In the genomic region with DNA sequence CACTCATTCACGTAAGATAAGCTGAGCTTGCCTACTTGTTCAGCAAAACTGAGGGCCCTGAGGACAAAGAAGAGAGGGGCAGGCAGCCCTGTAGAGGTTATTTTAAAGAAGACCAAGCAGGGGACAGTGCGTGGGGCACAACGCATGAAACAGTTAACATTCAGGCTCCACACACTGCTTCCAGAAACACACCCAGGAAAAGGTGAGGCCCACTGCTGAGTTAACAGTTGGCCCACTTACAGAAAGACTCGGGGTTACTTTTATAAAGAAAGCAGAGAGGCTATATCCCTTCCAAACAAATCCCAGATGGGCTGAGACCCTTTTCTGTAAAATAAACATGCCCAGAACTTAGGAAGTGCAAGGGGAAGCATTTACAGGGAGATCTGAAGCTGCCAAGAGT, we compare ENCODE assay signal across 25 cellular contexts. TPM values are rescaled to one million over a fixed set of nuclear protein-coding genes. Genes with fewer than 3 reads are reported as not detected.
"Had no signal": no experiment of that assay in that cellular context is flagged by ENCODE, and none has a peak within 500 bp of the region (broad histone marks: within the 10 kb centered on the region; RNA-seq: fewer than 3 reads in every experiment).

No MANE protein-coding gene starts in this region.

- H3K9me3 ChIP-seq: esophagus squamous epithelium, gastroesophageal sphincter, psoas muscle, sigmoid colon, testis, tibial nerve had no signal

- H3K4me3 Mint-ChIP-seq: dendritic cell treated with granulocyte-macrophage colony-stimulating factor and Interleukin-4, amounts not matched to agents 40 ng/mL and 50 ng/mL, for 4 days; effector memory CD8-positive, alpha-beta T cell; naive B cell; nephron; stimulated activated naive B cell treated with anti-CD40 and anti-IgM and Interleukin-4, amounts not matched to agents 10 μg/mL and 1 μg/mL and 100 μg/mL, for 72 hours; stimulated activated naive CD8-positive, alpha-beta T cell treated with anti-CD3 and anti-CD28 coated beads, Interleukin-15, amount 100 ng/mL, for 72 hours had no signal

- H3K27me3 ChIP-seq: sigmoid colon, testis, tibial nerve had no signal

- H3K36me3 Mint-ChIP-seq: stimulated activated naive B cell treated with anti-CD40 and anti-IgM and Interleukin-4, amounts not matched to agents 10 μg/mL and 1 μg/mL and 100 μg/mL, for 72 hours had no signal

- H3K27ac Mint-ChIP-seq: dendritic cell treated with granulocyte-macrophage colony-stimulating factor and Interleukin-4, amounts not matched to agents 40 ng/mL and 50 ng/mL, for 4 days; effector memory CD8-positive, alpha-beta T cell; naive B cell; stimulated activated naive B cell treated with anti-CD40 and anti-IgM and Interleukin-4, amounts not matched to agents 10 μg/mL and 1 μg/mL and 100 μg/mL, for 72 hours; stimulated activated naive CD8-positive, alpha-beta T cell treated with anti-CD3 and anti-CD28 coated beads, Interleukin-15, amount 100 ng/mL, for 72 hours had no signal

- H3K27ac ChIP-seq: esophagus squamous epithelium, gastroesophageal sphincter, psoas muscle, sigmoid colon, testis, tibial nerve had no signal

- H3K36me3 ChIP-seq: esophagus squamous epithelium, gastroesophageal sphincter, sigmoid colon, tibial nerve had no signal

- H3K4me1 ChIP-seq: gastroesophageal sphincter, psoas muscle, sigmoid colon, testis had no signal

- H3K4me3 ChIP-seq: esophagus squamous epithelium, gastroesophageal sphincter, psoas muscle, sigmoid colon, skin epidermis, testis, tibial nerve had no signal

- H3K4me1 Mint-ChIP-seq: stimulated activated naive CD8-positive, alpha-beta T cell treated with anti-CD3 and anti-CD28 coated beads, Interleukin-15, amount 100 ng/mL, for 72 hours had no signal

- ATAC-seq: effector memory CD8-positive, alpha-beta T cell; gastroesophageal sphincter; left colon; psoas muscle; stimulated activated naive B cell treated with anti-CD40 and anti-IgM and Interleukin-4, amounts not matched to agents 10 μg/mL and 1 μg/mL and 100 μg/mL, for 72 hours; stimulated activated naive CD8-positive, alpha-beta T cell treated with anti-CD3 and anti-CD28 coated beads, Interleukin-15, amount 100 ng/mL, for 72 hours had no signal

- DNase-seq: effector memory CD8-positive, alpha-beta T cell; esophagus squamous epithelium; foreskin fibroblast; glutamatergic neuron; left colon; mesenchymal stem cell; naive B cell; psoas muscle; sigmoid colon; stimulated activated CD4-positive, alpha-beta T cell treated with anti-CD3 and anti-CD28 coated beads, Interleukin-2, amount 100 ng/mL, for 24 hours; stimulated activated CD4-positive, alpha-beta T cell treated with anti-CD3 and anti-CD28 coated beads, Interleukin-4, amount 100 ng/mL, for 4 hours; stimulated activated naive B cell treated with anti-CD40 and anti-IgM and Interleukin-4, amounts not matched to agents 10 μg/mL and 1 μg/mL and 100 μg/mL, for 72 hours; stimulated activated naive CD8-positive, alpha-beta T cell treated with anti-CD3 and anti-CD28 coated beads, Interleukin-15, amount 100 ng/mL, for 72 hours; testis had no signal

RNA-seq across cellular contexts. Expression of gene SSTR4, which starts 49.9 kb away (rescaled TPM):
- total RNA-seq: epithelial cell of proximal tubule, esophagus squamous epithelium, kidney epithelial cell, left colon, lower leg skin, omental fat pad, psoas muscle, sigmoid colon, subcutaneous adipose tissue, tibial nerve, ureter had no signal
